1 cellular context compared by ENCODE assay signal in genomic region chr16:74774223-74775139, GRCh38.
A peak's percentile ranks its signal among the peaks of the same experiment; 100 is the strongest.
TF ChIP-seq lines count a peak whose summit lies in the region.

Gene FA2H, minus strand, starts transcription at chr16:74774820. Its CDS starts 65 bp downstream, at chr16:74774755.

TF ChIP-seq in K562, 482 proteins besides CTCF, POLR2A, EP300 and RAD21 (continued from another document):
- TF ChIP-seq ZNF274 (IDR thresholded peaks at IDR 0.05; ENCODE audit: borderline replicate concordance, low read depth, low read length) (no peak), PATZ1 (CRISPR knock-in tag; IDR thresholded peaks at IDR 0.05; ENCODE audit: borderline replicate concordance) (no peak), YY1 (IDR thresholded peaks at IDR 0.05; ENCODE audit: borderline replicate concordance in 1 of 3, control insufficient read depth in 1 of 3, extremely low read depth in 1 of 3, insufficient read depth in 3 of 3, insufficient read length in 1 of 3, insufficient replicate concordance in 2 of 3, low read depth in 1 of 3, low read length in 2 of 3) (peak in 1 of 3 experiments; percentile 44), ZNF24 (IDR thresholded peaks at IDR 0.05) (no peak), BRF2 (IDR thresholded peaks at IDR 0.05; ENCODE audit: borderline replicate concordance, insufficient read depth, insufficient read length) (no peak), SFPQ (IDR thresholded peaks at IDR 0.05; ENCODE audit: low read depth, low read length) (no peak), ZMIZ1 (IDR thresholded peaks at IDR 0.05; ENCODE audit: low read depth in 2 of 2, low read length in 2 of 2) (no peak), ZNF133 (CRISPR knock-in tag; IDR thresholded peaks at IDR 0.05) (no peak)
